In genomic region chr9:132944294-132945185, GRCh38 we compare ENCODE assay signal across 8 cellular contexts. TPM values are rescaled to one million over a fixed set of nuclear protein-coding genes. Genes with fewer than 3 reads are reported as not detected.
DNase-seq lines count a peak whose midpoint lies in the region; ATAC-seq and TF ChIP-seq lines count a peak whose summit lies in the region.

TSS of gene TSC1 (minus strand) at chr9:132944616. CDS start at chr9:132928872, 15,744 bp downstream.

- H3K27me3 ChIP-seq in Caco-2 (replicated peaks; ENCODE audit: control insufficient read depth, insufficient read depth, low read length): no peaks in the 10 kb centered on the region
- H3K27me3 ChIP-seq in esophagus (ENCODE audit: control insufficient read depth in 1 of 2, insufficient read depth in 2 of 2, low read length in 2 of 2): no peaks in the 10 kb centered on the region
- H3K27me3 ChIP-seq in mucosa of stomach (ENCODE audit: control insufficient read depth, insufficient read depth, low read length): no peaks in the 10 kb centered on the region

- POLR2A ChIA-PET in Caco-2 (lab: Charles Lee): interaction anchor here (0.5 to 0.8 kb wide), 6 partner anchors 29 to 455 kb away, joined by 3 to 8 read pairs (median 4); partner anchors contain the start of gene GTF3C5

- peak within 1 kb of the TSS; percentile 92 to 96 for H3K27ac ChIP-seq in esophagus (ENCODE audit: low read depth in 2 of 2, low read length in 1 of 2)

- H3K27me3 Mint-ChIP-seq in Caco-2 (ENCODE audit: insufficient read depth, unreplicated experiment): no peaks in the 10 kb centered on the region
- H3K27me3 Mint-ChIP-seq in activated T-cell treated with anti-CD3 and anti-CD28 coated beads, Interleukin-2, amount 50 U/mL, for 24 hours: no peaks in the 10 kb centered on the region

- H3K9me3 ChIP-seq in Caco-2: no peaks in the 10 kb centered on the region
- no peaks in the 10 kb centered on the region for H3K9me3 ChIP-seq in esophagus (ENCODE audit: control insufficient read depth in 2 of 2, insufficient read depth in 1 of 2, low read depth in 1 of 2, low read length in 1 of 2)
- H3K9me3 ChIP-seq in mucosa of stomach (ENCODE audit: control insufficient read depth, low read length): no peaks in the 10 kb centered on the region

- BruUV-seq in Caco-2 (replicated peaks; lab: Mats Ljungman, UMichigan): no TSS peak

- H3K4me3 ChIP-seq in Caco-2 (ENCODE audit: low read depth, low read length) (peak within 1 kb of the TSS; percentile 67), esophagus (ENCODE audit: low read depth in 1 of 2, low read length in 2 of 2) (peak within 1 kb of the TSS; percentile 82 to 89), mucosa of stomach (ENCODE audit: low read length) (peak within 1 kb of the TSS; percentile 87)

- CTCF ChIA-PET in Caco-2 (lab: Charles Lee): interaction anchor here (0.6 kb wide), 1 partner anchor 58 kb away, joined by 4 read pairs; no protein-coding TSS in a partner anchor

- H3K4me1 Mint-ChIP-seq in Caco-2 (ENCODE audit: low read depth, unreplicated experiment): peaks cover 6% of the 10 kb centered on the region
- peaks cover 31% of the 10 kb centered on the region for H3K4me1 Mint-ChIP-seq in activated T-cell treated with anti-CD3 and anti-CD28 coated beads, Interleukin-2, amount 50 U/mL, for 24 hours (ENCODE audit: low read depth)

- WGBS in esophagus, 2 donors: 0% methylated on average over 58 to 72 of the region's 72 CpGs

- H3K9ac ChIP-seq in mucosa of stomach (ENCODE audit: low read length): peak within 1 kb of the TSS; percentile 91

- no peak for TF ChIP-seq CTCF in Caco-2 (IDR thresholded peaks at IDR 0.05; ENCODE audit: insufficient read depth in 1 of 2, low read depth in 1 of 2, low read length in 1 of 2, severe bottlenecking in 1 of 2, unreplicated experiment in 1 of 2)

- H3K36me3 ChIP-seq in Caco-2 (ENCODE audit: control insufficient read depth, insufficient read depth, low read length): no peaks in the 10 kb centered on the region
- no peaks in the 10 kb centered on the region for H3K36me3 ChIP-seq in esophagus (ENCODE audit: control insufficient read depth in 2 of 2, insufficient read depth in 2 of 2, low read length in 1 of 2)
- H3K36me3 ChIP-seq in mucosa of stomach (ENCODE audit: control insufficient read depth, insufficient read depth, low read length): no peaks in the 10 kb centered on the region

- peak; percentile 97 for DNase-seq in Caco-2
- DNase-seq in KBM-7: peak; percentile 94
- DNase-seq in activated T-cell treated with anti-CD3 and anti-CD28 coated beads, Interleukin-2, amount 50 U/mL, for 24 hours: peak; percentile 99
- peak; percentile 98 for DNase-seq in stimulated activated CD8-positive, alpha-beta memory T cell treated with anti-CD3 and anti-CD28 coated beads, Interleukin-4, amount 100 ng/mL, for 48 hours

- H3K9me3 Mint-ChIP-seq in Caco-2 (ENCODE audit: unreplicated experiment): no peaks in the 10 kb centered on the region
- no peaks in the 10 kb centered on the region for H3K9me3 Mint-ChIP-seq in activated T-cell treated with anti-CD3 and anti-CD28 coated beads, Interleukin-2, amount 50 U/mL, for 24 hours

- intact Hi-C loops in Caco-2 (cut with micrococcal nuclease; ENCODE audit: unreplicated experiment): no loop called here

- peak; percentile 65 for ATAC-seq in GM21576 (IDR thresholded peaks at IDR 0.05; ENCODE audit: unreplicated experiment)

- peak within 1 kb of the TSS; percentile 98 for H3K27ac Mint-ChIP-seq in Caco-2 (ENCODE audit: unreplicated experiment)
- peak within 1 kb of the TSS; percentile 100 for H3K27ac Mint-ChIP-seq in activated T-cell treated with anti-CD3 and anti-CD28 coated beads, Interleukin-2, amount 50 U/mL, for 24 hours

- H3K4me1 ChIP-seq in Caco-2 (peaks cover 13% of the 10 kb centered on the region; the same call in 1 of the 2 replicates), esophagus (ENCODE audit: control insufficient read depth in 2 of 2, insufficient read depth in 2 of 2, low read length in 1 of 2) (peaks cover 0 to 3% of the 10 kb centered on the region in 2 donors), mucosa of stomach (ENCODE audit: control insufficient read depth, insufficient read depth, low read length) (peaks cover 18% of the 10 kb centered on the region)

- H3K4me3 Mint-ChIP-seq in Caco-2 (ENCODE audit: unreplicated experiment): peak within 1 kb of the TSS; percentile 80
- peak within 1 kb of the TSS; percentile 88 for H3K4me3 Mint-ChIP-seq in activated T-cell treated with anti-CD3 and anti-CD28 coated beads, Interleukin-2, amount 50 U/mL, for 24 hours

- in situ Hi-C loops in KBM-7 (cut with MboI; ENCODE audit: low pct_unique_long_range_greater_than_20kb, low sequenced_read_pairs): no loop called here

- peaks cover 11% of the 10 kb centered on the region for H3K36me3 Mint-ChIP-seq in Caco-2 (ENCODE audit: insufficient read depth, unreplicated experiment)
- H3K36me3 Mint-ChIP-seq in activated T-cell treated with anti-CD3 and anti-CD28 coated beads, Interleukin-2, amount 50 U/mL, for 24 hours (ENCODE audit: low read depth): peaks cover 9% of the 10 kb centered on the region

TF ChIP-seq in PFSK-1, 5 proteins besides CTCF, POLR2A, EP300 and RAD21:
- no peak; the same call in 1 of the 2 replicates for TF ChIP-seq SIN3A (IDR thresholded peaks at IDR 0.05; ENCODE audit: borderline replicate concordance, insufficient read depth, low read length)
- TF ChIP-seq FOXP2 (optimal IDR thresholded peaks at IDR 0.05; ENCODE audit: borderline replicate concordance, extremely low read depth, extremely low read length, insufficient read depth): peak; percentile 96
- TF ChIP-seq TAF1 (IDR thresholded peaks at IDR 0.05; ENCODE audit: borderline replicate concordance, insufficient read depth, low read length): peak; percentile 98
- peak; percentile 30; the same call in 1 of the 2 replicates for TF ChIP-seq POLR2AphosphoS5 (IDR thresholded peaks at IDR 0.05; ENCODE audit: low read depth, low read length)
- no peak; a peak in 1 of 4 replicates for TF ChIP-seq REST (IDR thresholded peaks at IDR 0.05; ENCODE audit: insufficient read depth in 1 of 2, low read depth in 2 of 2, low read length in 2 of 2)

RNA-seq across cellular contexts. Expression of gene TSC1, which starts in this region (rescaled TPM):
- total RNA-seq in Caco-2 (2022): 52.8 and 53.5 TPM in 2 replicates
- polyA plus RNA-seq in PFSK-1 (2012; ENCODE audit: insufficient read length, low read depth): 11.4 TPM
- polyA plus RNA-seq in esophagus: 10 to 100 TPM in 1 of 2 donors, 1 to 10 TPM in 1; 8.9 to 14.3 TPM

Comparison
In these comparisons a context has a peak if more than half of its experiments do, and no peak if none do; other contexts are left out.
1. Peak in every context shown above with its lines: DNase-seq, ATAC-seq, H3K4me3 ChIP-seq and H3K27ac ChIP-seq.